ENCODE assay signal across 18 cellular contexts in genomic region chr1:55076356-55076755, GRCh38. TPM values are rescaled to one million over a fixed set of nuclear protein-coding genes. Genes with fewer than 3 reads are reported as not detected.
DNase-seq lines count a peak whose midpoint lies in the region; ATAC-seq and TF ChIP-seq lines count a peak whose summit lies in the region.
"Had no signal": no experiment of that assay in that cellular context is flagged by ENCODE, and none has a peak within 500 bp of the region (broad histone marks: within the 10 kb centered on the region; RNA-seq: fewer than 3 reads in every experiment).

No MANE protein-coding gene starts in this region.

- H3K36me3 Mint-ChIP-seq in activated naive CD8-positive, alpha-beta T cell: peaks cover 15% of the 10 kb centered on the region
- peaks cover 33% of the 10 kb centered on the region for H3K36me3 Mint-ChIP-seq in activated naive CD8-positive, alpha-beta T cell treated with anti-CD3 and anti-CD28 coated beads for 36 hours
- peaks cover 100% of the 10 kb centered on the region for H3K36me3 Mint-ChIP-seq in stimulated activated effector memory CD8-positive, alpha-beta T cell treated with anti-CD3 and anti-CD28 coated beads, Interleukin-12 subunit alpha, Interleukin-12 subunit beta, amount 100 ng/mL, for 72 hours
- H3K36me3 Mint-ChIP-seq in glutamatergic neuron (ENCODE audit: unreplicated experiment): no peaks in the 10 kb centered on the region

- ATAC-seq in stimulated activated effector memory CD8-positive, alpha-beta T cell treated with anti-CD3 and anti-CD28 coated beads, Interleukin-12 subunit alpha, Interleukin-12 subunit beta, amount 100 ng/mL, for 72 hours: no peak

- no peaks in the 10 kb centered on the region for H3K27me3 Mint-ChIP-seq in activated naive CD8-positive, alpha-beta T cell
- no peaks in the 10 kb centered on the region for H3K27me3 Mint-ChIP-seq in activated naive CD8-positive, alpha-beta T cell treated with anti-CD3 and anti-CD28 coated beads for 36 hours
- no peaks in the 10 kb centered on the region for H3K27me3 Mint-ChIP-seq in glutamatergic neuron (ENCODE audit: unreplicated experiment)
- H3K27me3 Mint-ChIP-seq: CD8-positive, alpha-beta memory T cell; IgD-negative memory B cell had no signal

- peaks cover 9% of the 10 kb centered on the region for H3K4me1 Mint-ChIP-seq in activated naive CD8-positive, alpha-beta T cell (ENCODE audit: low read depth)
- H3K4me1 Mint-ChIP-seq in activated naive CD8-positive, alpha-beta T cell treated with anti-CD3 and anti-CD28 coated beads for 36 hours: peaks cover 18% of the 10 kb centered on the region
- peaks cover 11% of the 10 kb centered on the region for H3K4me1 Mint-ChIP-seq in stimulated activated effector memory CD8-positive, alpha-beta T cell treated with anti-CD3 and anti-CD28 coated beads, Interleukin-12 subunit alpha, Interleukin-12 subunit beta, amount 100 ng/mL, for 72 hours
- no peaks in the 10 kb centered on the region for H3K4me1 Mint-ChIP-seq in glutamatergic neuron (ENCODE audit: low read depth, unreplicated experiment)
- H3K4me1 Mint-ChIP-seq: CD8-positive, alpha-beta memory T cell; IgD-negative memory B cell had no signal

- peak overlapping the region; percentile 64 for H3K27ac Mint-ChIP-seq in activated naive CD8-positive, alpha-beta T cell
- no peak overlapping the region for H3K27ac Mint-ChIP-seq in activated naive CD8-positive, alpha-beta T cell treated with anti-CD3 and anti-CD28 coated beads for 36 hours
- H3K27ac Mint-ChIP-seq in stimulated activated effector memory CD8-positive, alpha-beta T cell treated with anti-CD3 and anti-CD28 coated beads, Interleukin-12 subunit alpha, Interleukin-12 subunit beta, amount 100 ng/mL, for 72 hours: peak overlapping the region; percentile 55
- H3K27ac Mint-ChIP-seq in glutamatergic neuron (ENCODE audit: unreplicated experiment): no peak overlapping the region

- no peak for DNase-seq in activated naive CD8-positive, alpha-beta T cell treated with anti-CD3 and anti-CD28 coated beads for 36 hours
- DNase-seq in EH (ENCODE audit: low read depth) (peak; percentile 25), astrocyte of the hippocampus (ENCODE audit: low read depth, low spot score) (peak; percentile 69), glutamatergic neuron (no peak), NCI-H128 (lab: John Stamatoyannopoulos, UW; ENCODE audit: unreplicated experiment) (no peak)
- no peak for DNase-seq in stimulated activated effector memory CD8-positive, alpha-beta T cell treated with anti-CD3 and anti-CD28 coated beads, Interleukin-12 subunit alpha, Interleukin-12 subunit beta, amount 100 ng/mL, for 72 hours (ENCODE audit: low spot score in 2 of 2)
- DNase-seq: ACHN; CD8-positive, alpha-beta memory T cell; DMS79; NCI-H1417; NCI-H187 treated with DMSO at 0.1 percent for 48 hours; NCI-H526 treated with DMSO at 0.1 percent for 48 hours; NK-92 treated with Interleukin-12 subunit alpha and Interleukin-12 subunit beta, amount 100 ng/mL, for 24 hours; SHP77 had no signal

- H3K4me3 Mint-ChIP-seq in activated naive CD8-positive, alpha-beta T cell: no peak overlapping the region
- H3K4me3 Mint-ChIP-seq in activated naive CD8-positive, alpha-beta T cell treated with anti-CD3 and anti-CD28 coated beads for 36 hours: no peak overlapping the region
- H3K4me3 Mint-ChIP-seq in stimulated activated effector memory CD8-positive, alpha-beta T cell treated with anti-CD3 and anti-CD28 coated beads, Interleukin-12 subunit alpha, Interleukin-12 subunit beta, amount 100 ng/mL, for 72 hours: no peak overlapping the region
- H3K4me3 Mint-ChIP-seq in glutamatergic neuron (ENCODE audit: unreplicated experiment): no peak overlapping the region
- H3K4me3 Mint-ChIP-seq: CD8-positive, alpha-beta memory T cell; IgD-negative memory B cell had no signal

- H3K9me3 Mint-ChIP-seq in activated naive CD8-positive, alpha-beta T cell (ENCODE audit: low read depth): no peaks in the 10 kb centered on the region
- H3K9me3 Mint-ChIP-seq in activated naive CD8-positive, alpha-beta T cell treated with anti-CD3 and anti-CD28 coated beads for 36 hours: no peaks in the 10 kb centered on the region
- no peaks in the 10 kb centered on the region for H3K9me3 Mint-ChIP-seq in stimulated activated effector memory CD8-positive, alpha-beta T cell treated with anti-CD3 and anti-CD28 coated beads, Interleukin-12 subunit alpha, Interleukin-12 subunit beta, amount 100 ng/mL, for 72 hours
- no peaks in the 10 kb centered on the region for H3K9me3 Mint-ChIP-seq in glutamatergic neuron (ENCODE audit: unreplicated experiment)
- H3K9me3 Mint-ChIP-seq: CD8-positive, alpha-beta memory T cell; IgD-negative memory B cell had no signal

- TF ChIP-seq CTCF in glutamatergic neuron (IDR thresholded peaks at IDR 0.05; ENCODE audit: partially characterized antibody, unreplicated experiment): no peak

RNA-seq across cellular contexts. Expression of gene PCSK9, which starts 37.0 kb away (rescaled TPM):
- not detected for total RNA-seq in activated naive CD8-positive, alpha-beta T cell treated with anti-CD3 and anti-CD28 coated beads for 36 hours
- total RNA-seq in glutamatergic neuron (ENCODE audit: unreplicated experiment): 2.1 TPM
- total RNA-seq: CD8-positive, alpha-beta memory T cell; G401; OCI-LY7 had no signal

Comparison
In these comparisons a context has a peak if more than half of its experiments do, and no peak if none do; other contexts are left out.
1. H3K27ac Mint-ChIP-seq: peak in activated naive CD8-positive, alpha-beta T cell (single experiment) and stimulated activated effector memory CD8-positive, alpha-beta T cell treated with anti-CD3 and anti-CD28 coated beads, Interleukin-12 subunit alpha, Interleukin-12 subunit beta, amount 100 ng/mL, for 72 hours (single experiment); none in activated naive CD8-positive, alpha-beta T cell treated with anti-CD3 and anti-CD28 coated beads for 36 hours (single experiment) and glutamatergic neuron (single experiment).
2. DNase-seq: peak in EH (single experiment) and astrocyte of the hippocampus (single experiment); none in activated naive CD8-positive, alpha-beta T cell treated with anti-CD3 and anti-CD28 coated beads for 36 hours (single experiment), stimulated activated effector memory CD8-positive, alpha-beta T cell treated with anti-CD3 and anti-CD28 coated beads, Interleukin-12 subunit alpha, Interleukin-12 subunit beta, amount 100 ng/mL, for 72 hours (0 of 2), glutamatergic neuron (single experiment) and NCI-H128 (single experiment).